ENCODE assay signal across 17 cellular contexts in the genomic region with DNA sequence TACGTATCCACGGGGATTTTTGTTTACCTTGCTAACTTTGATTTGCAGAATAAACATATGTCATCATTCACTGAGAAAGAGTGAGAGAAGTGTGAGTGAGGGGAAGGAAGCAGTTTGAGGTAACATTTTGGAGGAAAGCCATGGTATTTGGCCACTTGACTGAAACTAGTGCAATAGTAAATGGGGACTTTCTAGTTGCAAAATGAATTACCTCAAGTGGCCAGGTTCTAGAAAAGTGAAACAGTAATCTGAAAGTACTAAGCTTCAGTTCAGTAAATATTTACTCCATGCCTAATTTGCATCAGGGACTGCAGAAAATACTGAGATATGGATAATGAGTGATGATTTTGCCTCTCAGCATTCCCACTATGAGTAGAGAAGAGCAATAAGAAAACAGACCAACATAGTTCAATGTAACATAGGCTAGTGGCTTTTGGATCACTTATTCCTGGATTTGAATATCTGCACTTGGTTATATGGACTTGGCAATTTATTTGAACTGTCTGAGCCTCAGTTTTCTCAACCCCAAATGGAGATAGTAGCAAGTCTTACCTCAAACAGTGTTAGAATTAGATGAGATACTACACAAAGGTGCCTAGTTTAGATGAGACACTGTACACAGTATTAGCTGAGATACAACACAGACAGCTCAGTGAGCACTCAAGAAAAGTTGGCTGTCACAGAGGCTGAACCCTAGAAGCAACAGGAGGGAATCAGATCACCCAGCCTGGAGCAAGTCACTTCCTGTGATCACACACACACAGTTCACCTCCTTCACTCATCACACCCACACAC.
A peak's percentile ranks its signal among the peaks of the same experiment; 100 is the strongest.
DNase-seq lines count a peak whose midpoint lies in the region; ATAC-seq and TF ChIP-seq lines count a peak whose summit lies in the region.
"Had no signal": no experiment of that assay in that cellular context is flagged by ENCODE, and none has a peak within 500 bp of the region (broad histone marks: within the 10 kb centered on the region; RNA-seq: fewer than 3 reads in every experiment).

No MANE protein-coding gene starts in this region.

- no peaks in the 10 kb centered on the region for H4K20me1 ChIP-seq in osteoblast (ENCODE audit: insufficient read depth, low read length)

- H3K4me1 ChIP-seq in osteoblast (ENCODE audit: insufficient read depth, low read length), result no peaks in the 10 kb centered on the region
- H3K4me1 ChIP-seq: HAP-1, transverse colon had no signal

- H3K36me3 ChIP-seq in osteoblast (ENCODE audit: insufficient read depth, low read length), result no peaks in the 10 kb centered on the region
- H3K36me3 ChIP-seq: cardiac muscle cell, HAP-1, transverse colon had no signal

- H3K27me3 ChIP-seq in osteoblast (ENCODE audit: insufficient read depth, low read length), result no peaks in the 10 kb centered on the region
- H3K27me3 ChIP-seq: cardiac muscle cell, transverse colon had no signal

- H3K79me2 ChIP-seq in osteoblast (ENCODE audit: insufficient read depth, low read length), result no peaks in the 10 kb centered on the region

- H3K4me2 ChIP-seq in osteoblast (ENCODE audit: insufficient read depth, low read length), result no peak overlapping the region

- DNase-seq in osteoblast (ENCODE audit: insufficient read length, low spot score, missing footprints) (no peak), KG1 (lab: John Stamatoyannopoulos, UW) (no peak)
- DNase-seq in stimulated activated CD4-positive, alpha-beta T cell treated with anti-CD3 and anti-CD28 coated beads, Interleukin-4, amount 100 ng/mL, for 4 hours, result no peak
- DNase-seq: activated CD4-positive, alpha-beta T cell treated with anti-CD3 and anti-CD28 coated beads, Interleukin-2, amount 50 U/mL, for 4 hours; activated gamma-delta T cell treated with Interleukin-2 at 50 U/mL for 16 hours; left ventricle myocardium superior; OCI-M1; small intestine; transverse colon had no signal

- ATAC-seq in GM18499 (IDR thresholded peaks at IDR 0.05; ENCODE audit: insufficient read depth, unreplicated experiment) (peak; percentile 46), GM19467 (IDR thresholded peaks at IDR 0.05; ENCODE audit: unreplicated experiment) (peak; percentile 67), HG02884 (IDR thresholded peaks at IDR 0.05; ENCODE audit: unreplicated experiment) (peak; percentile 83), HG03575 (IDR thresholded peaks at IDR 0.05; ENCODE audit: extremely low read depth, insufficient number of reproducible peaks, low FRiP score, unreplicated experiment) (peak; percentile 75), HG03095 (IDR thresholded peaks at IDR 0.05; ENCODE audit: unreplicated experiment) (no peak)
- ATAC-seq: K562, left ventricle myocardium superior had no signal

- H3K4me3 ChIP-seq in osteoblast (ENCODE audit: insufficient read depth, low read length), result no peak overlapping the region
- H3K4me3 ChIP-seq: cardiac muscle cell, HAP-1, K562, transverse colon had no signal

- TF ChIP-seq CTCF in osteoblast (IDR thresholded peaks at IDR 0.05; ENCODE audit: extremely low read depth, low read depth, low read length), result no peak

- no peaks in the 10 kb centered on the region for H3K9me3 ChIP-seq in osteoblast (ENCODE audit: low read depth, low read length)
- H3K9me3 ChIP-seq: HAP-1, transverse colon had no signal

- no peak overlapping the region for H2AFZ ChIP-seq in osteoblast (ENCODE audit: low read length)

- H3K27ac ChIP-seq in osteoblast (ENCODE audit: low read depth, low read length), result no peak overlapping the region
- H3K27ac ChIP-seq: cardiac muscle cell, transverse colon had no signal
